Comparison of ENCODE assay signal across 8 cellular contexts in the genomic region with DNA sequence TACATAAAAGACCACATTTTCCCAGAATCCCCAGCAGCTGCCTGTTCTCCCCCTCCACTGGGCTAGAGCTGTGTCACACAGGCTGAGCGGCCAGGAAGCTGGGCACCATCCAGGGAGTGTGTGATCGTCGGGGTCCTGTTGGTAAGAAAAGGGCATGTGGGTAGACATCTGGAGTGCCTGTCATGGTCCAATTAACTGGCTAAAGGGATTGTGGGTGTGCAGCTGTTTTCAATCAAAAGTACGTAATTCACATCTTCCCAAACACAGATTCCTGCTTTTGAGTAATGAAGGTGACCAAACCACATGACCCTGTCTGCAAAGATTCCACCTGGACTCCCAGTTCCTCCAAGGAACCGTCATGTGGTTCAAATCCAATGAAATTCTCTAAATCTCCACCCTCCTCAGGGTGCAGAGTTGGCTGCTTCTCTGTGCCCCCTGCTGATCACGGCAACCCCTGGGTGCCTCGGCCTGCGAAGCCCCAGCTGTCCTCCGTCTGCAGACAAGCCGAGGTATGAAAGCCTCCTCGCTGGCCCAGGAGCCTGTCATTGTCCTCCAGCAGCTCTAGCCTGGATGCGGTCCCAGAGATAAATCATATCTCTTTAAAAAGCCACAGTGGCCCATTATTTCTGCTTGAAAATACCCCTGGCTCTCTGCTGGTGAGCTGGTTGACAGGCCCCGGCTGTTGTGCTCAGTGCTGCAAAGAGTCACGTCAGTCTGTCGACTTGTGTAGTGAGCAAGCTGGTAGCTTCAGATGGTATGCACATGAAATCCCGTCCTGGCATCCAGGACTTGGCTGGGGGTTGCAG.
DNase-seq lines count a peak whose midpoint lies in the region; FAIRE-seq and TF ChIP-seq lines count a peak whose summit lies in the region.
"Not testable (repeated sequence)": the region's sequence is repeated elsewhere in the genome, so short reads cannot be mapped to it uniquely, and the experiment has no call there.

No MANE protein-coding gene starts in this region.

- H3K36me3 ChIP-seq in BLaER1; adipocyte (ENCODE audit: control insufficient read depth, insufficient read depth, low read length, severe bottlenecking); left ventricle myocardium inferior; neural progenitor cell: not testable (repeated sequence)

- DNase-seq in H4 (ENCODE audit: low spot score) (peak; percentile 86), NCI-H446 (lab: John Stamatoyannopoulos, UW) (peak; percentile 32 to 77), adipocyte (ENCODE audit: low read depth) (peak; percentile 30), fibroblast of gingiva (ENCODE audit: low read depth) (peak; percentile 26), left ventricle myocardium inferior (peak; percentile 26)
- DNase-seq in neural progenitor cell (ENCODE audit: low spot score); urothelium cell line (ENCODE audit: low spot score): not testable (repeated sequence)

- H3K4me2 ChIP-seq in BLaER1: peak overlapping the region; percentile 80
- not testable (repeated sequence) for H3K4me2 ChIP-seq in neural progenitor cell

- H3K4me3 ChIP-seq in BLaER1; adipocyte (ENCODE audit: low read length); left ventricle myocardium inferior; neural progenitor cell: not testable (repeated sequence)

- H3K79me2 ChIP-seq in neural progenitor cell (ENCODE audit: low read depth): not testable (repeated sequence)

- H3K27ac Mint-ChIP-seq in neural progenitor cell: peak overlapping the region; percentile 46

- not testable (repeated sequence) for H3K9me3 Mint-ChIP-seq in neural progenitor cell

- not testable (repeated sequence) for H2AFZ ChIP-seq in neural progenitor cell (replicated peaks)

- TF ChIP-seq CTCF in left ventricle myocardium inferior (IDR thresholded peaks at IDR 0.05; ENCODE audit: borderline replicate concordance); neural progenitor cell (IDR thresholded peaks at IDR 0.05): not testable (repeated sequence)

- peak overlapping the region; percentile 61 for H3K27ac ChIP-seq in BLaER1
- H3K27ac ChIP-seq in left ventricle myocardium inferior (replicated peaks); neural progenitor cell: not testable (repeated sequence)

- FAIRE-seq in urothelium cell line (lab: Jason Lieb, UNC): peak; percentile 75

- peaks cover 48% of the 10 kb centered on the region for H3K4me1 Mint-ChIP-seq in neural progenitor cell

- H4K20me1 ChIP-seq in BLaER1; neural progenitor cell (ENCODE audit: low read depth): not testable (repeated sequence)

- not testable (repeated sequence) for H3F3A ChIP-seq in neural progenitor cell (ENCODE audit: low read depth)

- peaks cover 17% of the 10 kb centered on the region for H3K27me3 Mint-ChIP-seq in neural progenitor cell (ENCODE audit: insufficient read depth, low read depth)

- H3K4me3 Mint-ChIP-seq in neural progenitor cell: not testable (repeated sequence)

- peaks cover 48% of the 10 kb centered on the region for H3K4me1 ChIP-seq in BLaER1
- H3K4me1 ChIP-seq in adipocyte (ENCODE audit: control insufficient read depth, insufficient read depth, low read length); neural progenitor cell: not testable (repeated sequence)
- peaks cover 21% of the 10 kb centered on the region for H3K4me1 ChIP-seq in left ventricle myocardium inferior

- H3K36me3 Mint-ChIP-seq in neural progenitor cell: not testable (repeated sequence)

- not testable (repeated sequence) for H3K27me3 ChIP-seq in BLaER1, neural progenitor cell
- H3K27me3 ChIP-seq in adipocyte (replicated peaks; ENCODE audit: control insufficient read depth, insufficient read depth, low read length): peaks cover 28% of the 10 kb centered on the region
- peaks cover 37% of the 10 kb centered on the region for H3K27me3 ChIP-seq in left ventricle myocardium inferior (ENCODE audit: low read depth)

- intact Hi-C loops in left ventricle myocardium inferior (cut with micrococcal nuclease): not testable (repeated sequence)

- not testable (repeated sequence) for H3K9ac ChIP-seq in BLaER1; adipocyte (ENCODE audit: low read length); neural progenitor cell

- H3K9me3 ChIP-seq in BLaER1; adipocyte (ENCODE audit: control insufficient read depth, low read length); left ventricle myocardium inferior (replicated peaks); neural progenitor cell (ENCODE audit: low read depth): not testable (repeated sequence)
